ENCODE assay signal across 1 cellular context in the genomic region with DNA sequence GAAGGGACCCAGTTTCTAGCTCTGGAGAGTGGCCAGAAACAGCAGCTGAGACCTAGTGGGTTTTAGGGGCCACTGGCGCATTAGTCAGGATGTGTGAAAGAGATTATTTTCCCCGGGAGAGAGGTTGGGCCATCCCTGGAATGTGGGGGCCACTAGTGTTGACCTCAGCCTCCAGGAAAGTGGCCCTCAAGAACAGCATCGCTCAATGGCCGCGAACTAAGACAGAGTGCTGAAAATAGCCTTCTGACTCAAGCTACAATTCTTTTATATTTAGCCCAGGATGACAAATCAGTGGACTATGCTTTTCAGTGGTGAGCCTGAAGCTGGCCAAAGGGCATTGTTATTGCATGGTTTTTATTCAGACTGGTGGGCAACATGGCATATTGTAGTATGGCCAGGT.
TF ChIP-seq lines count a peak whose summit lies in the region.

No MANE protein-coding gene starts in this region.

TF ChIP-seq in HCT116, 20 proteins besides CTCF, POLR2A, EP300 and RAD21 (continued from another document):
- TF ChIP-seq, protein P1, sequence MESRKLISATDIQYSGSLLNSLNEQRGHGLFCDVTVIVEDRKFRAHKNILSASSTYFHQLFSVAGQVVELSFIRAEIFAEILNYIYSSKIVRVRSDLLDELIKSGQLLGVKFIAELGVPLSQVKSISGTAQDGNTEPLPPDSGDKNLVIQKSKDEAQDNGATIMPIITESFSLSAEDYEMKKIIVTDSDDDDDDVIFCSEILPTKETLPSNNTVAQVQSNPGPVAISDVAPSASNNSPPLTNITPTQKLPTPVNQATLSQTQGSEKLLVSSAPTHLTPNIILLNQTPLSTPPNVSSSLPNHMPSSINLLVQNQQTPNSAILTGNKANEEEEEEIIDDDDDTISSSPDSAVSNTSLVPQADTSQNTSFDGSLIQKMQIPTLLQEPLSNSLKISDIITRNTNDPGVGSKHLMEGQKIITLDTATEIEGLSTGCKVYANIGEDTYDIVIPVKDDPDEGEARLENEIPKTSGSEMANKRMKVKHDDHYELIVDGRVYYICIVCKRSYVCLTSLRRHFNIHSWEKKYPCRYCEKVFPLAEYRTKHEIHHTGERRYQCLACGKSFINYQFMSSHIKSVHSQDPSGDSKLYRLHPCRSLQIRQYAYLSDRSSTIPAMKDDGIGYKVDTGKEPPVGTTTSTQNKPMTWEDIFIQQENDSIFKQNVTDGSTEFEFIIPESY (IDR thresholded peaks at IDR 0.05; ENCODE audit: extremely low read depth, insufficient replicate concordance, low read length), result no peak
- peak; percentile 77 for TF ChIP-seq SP1 (IDR thresholded peaks at IDR 0.05; ENCODE audit: low read depth)
